ENCODE assay signal across 9 cellular contexts in genomic region chr10:48493083-48493871, GRCh38.
DNase-seq lines count a peak whose midpoint lies in the region; ATAC-seq and TF ChIP-seq lines count a peak whose summit lies in the region.
"Had no signal": no experiment of that assay in that cellular context is flagged by ENCODE, and none has a peak within 500 bp of the region (broad histone marks: within the 10 kb centered on the region; RNA-seq: fewer than 3 reads in every experiment).

No MANE protein-coding gene starts in this region.

- H3K4me1 Mint-ChIP-seq in neural progenitor cell, result no peaks in the 10 kb centered on the region

- DNase-seq in CD1c-positive myeloid dendritic cell (ENCODE audit: extremely low spot score) (peak; percentile 85), HT1080 (ENCODE audit: low read depth) (peak; percentile 20), SKM-1 (lab: John Stamatoyannopoulos, UW; ENCODE audit: unreplicated experiment) (peak; percentile 56), left ventricle myocardium inferior (peak; percentile 54), GM20000 (ENCODE audit: low spot score) (no peak), neural progenitor cell (ENCODE audit: low spot score) (no peak)
- DNase-seq: activated naive CD4-positive, alpha-beta T cell treated with Interleukin-2 at 50 U/mL for 16 hours had no signal

- TF ChIP-seq CTCF in left ventricle myocardium inferior (IDR thresholded peaks at IDR 0.05; ENCODE audit: borderline replicate concordance) (peak; percentile 16), GM20000 (IDR thresholded peaks at IDR 0.05; ENCODE audit: extremely low read depth, missing control alignments) (no peak), neural progenitor cell (IDR thresholded peaks at IDR 0.05) (no peak)

- no peaks in the 10 kb centered on the region for H4K20me1 ChIP-seq in neural progenitor cell (ENCODE audit: low read depth)

- no peaks in the 10 kb centered on the region for H3K79me2 ChIP-seq in neural progenitor cell (ENCODE audit: low read depth)

- intact Hi-C loops in left ventricle myocardium inferior (cut with micrococcal nuclease), result no loop called here

- peaks cover 3% of the 10 kb centered on the region for H3K27me3 Mint-ChIP-seq in neural progenitor cell (ENCODE audit: insufficient read depth, low read depth)

- H3K27ac ChIP-seq in left ventricle myocardium inferior (replicated peaks) (no peak overlapping the region), neural progenitor cell (no peak overlapping the region)

- H3K27me3 ChIP-seq in left ventricle myocardium inferior (ENCODE audit: low read depth), result no peaks in the 10 kb centered on the region
- H3K27me3 ChIP-seq in neural progenitor cell, result no peaks in the 10 kb centered on the region

- H3F3A ChIP-seq in neural progenitor cell (ENCODE audit: low read depth), result no peaks in the 10 kb centered on the region

- H3K27ac Mint-ChIP-seq in neural progenitor cell, result no peak overlapping the region

- no peak overlapping the region for H3K4me2 ChIP-seq in neural progenitor cell

- no peak overlapping the region for H3K9ac ChIP-seq in neural progenitor cell

- ATAC-seq in GM19467 (IDR thresholded peaks at IDR 0.05; ENCODE audit: unreplicated experiment) (no peak), GM21526 (IDR thresholded peaks at IDR 0.05; ENCODE audit: low FRiP score, unreplicated experiment) (no peak)

- H3K36me3 Mint-ChIP-seq in neural progenitor cell, result no peaks in the 10 kb centered on the region

- no peaks in the 10 kb centered on the region for H3K9me3 ChIP-seq in left ventricle myocardium inferior (replicated peaks)
- H3K9me3 ChIP-seq in neural progenitor cell (ENCODE audit: low read depth), result no peaks in the 10 kb centered on the region

- H3K4me3 ChIP-seq in left ventricle myocardium inferior, result no peak overlapping the region
- no peak overlapping the region for H3K4me3 ChIP-seq in neural progenitor cell

- no peaks in the 10 kb centered on the region for H3K9me3 Mint-ChIP-seq in neural progenitor cell

- no peak overlapping the region for H2AFZ ChIP-seq in neural progenitor cell (replicated peaks)

- H3K4me1 ChIP-seq in left ventricle myocardium inferior (peaks cover 10% of the 10 kb centered on the region), neural progenitor cell (no peaks in the 10 kb centered on the region)

- no peak overlapping the region for H3K4me3 Mint-ChIP-seq in neural progenitor cell

- no peaks in the 10 kb centered on the region for H3K36me3 ChIP-seq in left ventricle myocardium inferior
- no peaks in the 10 kb centered on the region for H3K36me3 ChIP-seq in neural progenitor cell

Comparison
In these comparisons a context has a peak if more than half of its experiments do, and no peak if none do; other contexts are left out.
1. DNase-seq: peak in CD1c-positive myeloid dendritic cell (single experiment), HT1080 (single experiment), SKM-1 (single experiment) and left ventricle myocardium inferior (single experiment); none in GM20000 (single experiment) and neural progenitor cell (single experiment).